9 cellular contexts compared by ENCODE assay signal in genomic region chr14:35416108-35416750, GRCh38. TPM values are rescaled to one million over a fixed set of nuclear protein-coding genes. Genes with fewer than 3 reads are reported as not detected.
A peak's percentile ranks its signal among the peaks of the same experiment; 100 is the strongest.
DNase-seq lines count a peak whose midpoint lies in the region; ATAC-seq and TF ChIP-seq lines count a peak whose summit lies in the region.
"Had no signal": no experiment of that assay in that cellular context is flagged by ENCODE, and none has a peak within 500 bp of the region (broad histone marks: within the 10 kb centered on the region; RNA-seq: fewer than 3 reads in every experiment).

No MANE protein-coding gene starts in this region.

- 43 to 53% (median 53%) methylated on average over 5 of the region's 5 CpGs for WGBS in psoas muscle, 3 donors

- intact Hi-C loops in psoas muscle (cut with DNase I) (loop anchor here in 1 of 2 donors (10.0 kb wide), 1 partner anchor 151 kb away; no protein-coding TSS in a partner anchor), left cardiac atrium (cut with DNase I) (loop anchor here (10.0 kb wide), 2 partner anchors 201 to 1081 kb away; no protein-coding TSS in a partner anchor)

- H3K4me3 ChIP-seq in WERI-Rb-1 (ENCODE audit: low read depth, low read length) (no peak overlapping the region), psoas muscle (no peak overlapping the region)

- peak; percentile 36 for DNase-seq in activated T-helper 1 cell treated with Interleukin-2 at 50 U/mL for 16 hours (ENCODE audit: low read depth)
- DNase-seq in stimulated activated CD4-positive, alpha-beta T cell treated with anti-CD3 and anti-CD28 coated beads, Interleukin-4, amount 100 ng/mL, for 4 hours, result peak; percentile 52 to 84
- DNase-seq in cortex of kidney (lab: John Stamatoyannopoulos, UW), result no peak
- no peak for DNase-seq in WERI-Rb-1
- no peak for DNase-seq in psoas muscle
- DNase-seq in left cardiac atrium, result no peak

- H3K36me3 ChIP-seq in WERI-Rb-1, result no peaks in the 10 kb centered on the region
- no peaks in the 10 kb centered on the region for H3K36me3 ChIP-seq in psoas muscle (ENCODE audit: insufficient read depth in 1 of 2, low read depth in 1 of 2)

- ATAC-seq in GM19452 (IDR thresholded peaks at IDR 0.05; ENCODE audit: unreplicated experiment) (peak; percentile 45), HG03342 (IDR thresholded peaks at IDR 0.05; ENCODE audit: unreplicated experiment) (peak; percentile 44), psoas muscle (no peak), left cardiac atrium (no peak)
- ATAC-seq: Panc1 had no signal

- H3K9me3 ChIP-seq in WERI-Rb-1 (ENCODE audit: severe bottlenecking) (no peaks in the 10 kb centered on the region), psoas muscle (no peaks in the 10 kb centered on the region)

- TF ChIP-seq CTCF in WERI-Rb-1 (IDR thresholded peaks at IDR 0.05; ENCODE audit: low read depth, low read length) (no peak), psoas muscle (IDR thresholded peaks at IDR 0.05) (no peak)

- no peaks in the 10 kb centered on the region for H3K27me3 ChIP-seq in WERI-Rb-1 (ENCODE audit: insufficient read depth, low read depth, severe bottlenecking)
- H3K27me3 ChIP-seq in psoas muscle (ENCODE audit: insufficient read depth in 3 of 3, low read length in 2 of 3), result no peaks in the 10 kb centered on the region

- H3K27ac ChIP-seq in WERI-Rb-1, result no peak overlapping the region
- no peak overlapping the region for H3K27ac ChIP-seq in psoas muscle

- H3K4me1 ChIP-seq in psoas muscle, result no peaks in the 10 kb centered on the region

RNA-seq across cellular contexts. Expression of gene NFKBIA, which starts 11.7 kb away (rescaled TPM):
- total RNA-seq in psoas muscle, result 100 to 1,000 TPM in 2 of 4 donors, 10 to 100 TPM in 2; 48.7 to 144 (median 96.4) TPM
- 100 to 1,000 TPM in 1 of 3 donors, 10 to 100 TPM in 2; 84.1 to 151 (median 94.0) TPM for polyA plus RNA-seq in psoas muscle
- 100 to 1,000 TPM in 1 of 2 donors, 10 to 100 TPM in 1; 99.0 to 103 TPM for total RNA-seq in left cardiac atrium

Comparison
In these comparisons a context has a peak if more than half of its experiments do, and no peak if none do; other contexts are left out.
1. ATAC-seq: peak in GM19452 (single experiment) and HG03342 (single experiment); none in psoas muscle (0 of 4) and left cardiac atrium (0 of 2).
2. DNase-seq: peak in activated T-helper 1 cell treated with Interleukin-2 at 50 U/mL for 16 hours (single experiment) and stimulated activated CD4-positive, alpha-beta T cell treated with anti-CD3 and anti-CD28 coated beads, Interleukin-4, amount 100 ng/mL, for 4 hours (2 of 2); none in cortex of kidney (single experiment), WERI-Rb-1 (single experiment), psoas muscle (0 of 2) and left cardiac atrium (single experiment).